In genomic region chr13:25281937-25282332, GRCh38 we compare ENCODE assay signal across 12 cellular contexts. TPM values are rescaled to one million over a fixed set of nuclear protein-coding genes. Genes with fewer than 3 reads are reported as not detected.
DNase-seq lines count a peak whose midpoint lies in the region; ATAC-seq and TF ChIP-seq lines count a peak whose summit lies in the region.
"Had no signal": no experiment of that assay in that cellular context is flagged by ENCODE, and none has a peak within 500 bp of the region (broad histone marks: within the 10 kb centered on the region; RNA-seq: fewer than 3 reads in every experiment).

No MANE protein-coding gene starts in this region.

- peaks cover 4% of the 10 kb centered on the region for H3K36me3 Mint-ChIP-seq in activated naive CD4-positive, alpha-beta T cell treated with anti-CD3 and anti-CD28 coated beads for 36 hours (ENCODE audit: low read depth)
- peaks cover 20% of the 10 kb centered on the region for H3K36me3 Mint-ChIP-seq in activated B cell treated with CpG ODN at 0.5 μM for 24 hours (ENCODE audit: low read depth)
- H3K36me3 Mint-ChIP-seq in chondrocyte (ENCODE audit: low read depth) = peaks cover 2% of the 10 kb centered on the region

- CTCF ChIA-PET in activated naive CD4-positive, alpha-beta T cell treated with anti-CD3 and anti-CD28 coated beads for 36 hours (lab: Charles Lee) = interaction anchor here (1.1 kb wide), 1 partner anchor 21 kb away, joined by 3 read pairs; no protein-coding TSS in a partner anchor
- CTCF ChIA-PET in activated B cell treated with CpG ODN at 0.5 μM for 24 hours (lab: Charles Lee) = no interaction called here

- peak; percentile 37 for ATAC-seq in HG02678 (IDR thresholded peaks at IDR 0.05; ENCODE audit: unreplicated experiment)
- peak; percentile 4 for ATAC-seq in activated B cell treated with CpG ODN at 0.5 μM for 24 hours (ENCODE audit: low read depth)
- peak; percentile 65 for ATAC-seq in stimulated activated naive CD8-positive, alpha-beta T cell treated with anti-CD3 and anti-CD28 coated beads, Interleukin-15, Interleukin-2, amounts not matched to agents 100 U/mL and 50 U/mL, for 24 hours

- TF ChIP-seq CTCF in activated B cell treated with CpG ODN at 0.5 μM for 24 hours (IDR thresholded peaks at IDR 0.05) (no peak), chondrocyte (IDR thresholded peaks at IDR 0.05) (no peak)

- peak overlapping the region; percentile 78 for H3K27ac Mint-ChIP-seq in activated naive CD4-positive, alpha-beta T cell treated with anti-CD3 and anti-CD28 coated beads for 36 hours
- H3K27ac Mint-ChIP-seq in activated B cell treated with CpG ODN at 0.5 μM for 24 hours (peak overlapping the region; percentile 37), chondrocyte (ENCODE audit: unreplicated experiment) (no peak overlapping the region)

- H3K4me1 Mint-ChIP-seq in activated naive CD4-positive, alpha-beta T cell treated with anti-CD3 and anti-CD28 coated beads for 36 hours (ENCODE audit: low read depth) = peaks cover 79% of the 10 kb centered on the region
- H3K4me1 Mint-ChIP-seq in activated B cell treated with CpG ODN at 0.5 μM for 24 hours (peaks cover 72% of the 10 kb centered on the region), chondrocyte (ENCODE audit: low read depth) (peaks cover 36% of the 10 kb centered on the region)

- POLR2A ChIA-PET in activated B cell treated with CpG ODN at 0.5 μM for 24 hours (lab: Charles Lee) = no interaction called here

- DNase-seq in activated naive CD4-positive, alpha-beta T cell treated with anti-CD3 and anti-CD28 coated beads for 36 hours = peak; percentile 51
- DNase-seq in activated naive CD4-positive, alpha-beta T cell (lab: John Stamatoyannopoulos, UW) = no peak
- DNase-seq in activated B cell treated with CpG ODN at 0.5 μM for 24 hours (no peak), chondrocyte (ENCODE audit: low spot score) (no peak), COLO829 (ENCODE audit: low spot score) (no peak), NCI-H187 (lab: John Stamatoyannopoulos, UW) (no peak)
- DNase-seq in stimulated activated naive CD8-positive, alpha-beta T cell treated with anti-CD3 and anti-CD28 coated beads, Interleukin-15, Interleukin-2, amounts not matched to agents 100 U/mL and 50 U/mL, for 24 hours = peak; percentile 43
- DNase-seq: activated CD8-positive, alpha-beta memory T cell treated with anti-CD3 and anti-CD28 coated beads, Interleukin-2, amount 50 U/mL, for 48 hours; kidney glomerular epithelial cell; Peyer's patch; right lobe of liver had no signal

- peak overlapping the region; percentile 34 for H3K4me3 Mint-ChIP-seq in activated naive CD4-positive, alpha-beta T cell treated with anti-CD3 and anti-CD28 coated beads for 36 hours
- peak overlapping the region; percentile 1 for H3K4me3 Mint-ChIP-seq in activated B cell treated with CpG ODN at 0.5 μM for 24 hours
- H3K4me3 Mint-ChIP-seq in chondrocyte (ENCODE audit: unreplicated experiment) = no peak overlapping the region

- intact Hi-C loops in activated naive CD4-positive, alpha-beta T cell treated with anti-CD3 and anti-CD28 coated beads for 36 hours (cut with micrococcal nuclease) = loop anchor here (1.0 to 10.0 kb wide), 7 partner anchors 9 to 1907 kb away; partner anchors contain the start of gene PARP4
- intact Hi-C loops in activated B cell treated with CpG ODN at 0.5 μM for 24 hours (cut with micrococcal nuclease) = no loop called here

- H3K9me3 Mint-ChIP-seq in activated naive CD4-positive, alpha-beta T cell treated with anti-CD3 and anti-CD28 coated beads for 36 hours = no peaks in the 10 kb centered on the region
- no peaks in the 10 kb centered on the region for H3K9me3 Mint-ChIP-seq in activated B cell treated with CpG ODN at 0.5 μM for 24 hours
- no peaks in the 10 kb centered on the region for H3K9me3 Mint-ChIP-seq in chondrocyte (ENCODE audit: low read depth)

- H3K27me3 Mint-ChIP-seq in activated naive CD4-positive, alpha-beta T cell treated with anti-CD3 and anti-CD28 coated beads for 36 hours (ENCODE audit: low read depth) = no peaks in the 10 kb centered on the region
- no peaks in the 10 kb centered on the region for H3K27me3 Mint-ChIP-seq in activated B cell treated with CpG ODN at 0.5 μM for 24 hours
- H3K27me3 Mint-ChIP-seq in chondrocyte (ENCODE audit: low read depth) = no peaks in the 10 kb centered on the region

RNA-seq across cellular contexts. Expression of gene MTMR6, which starts 5.4 kb away (rescaled TPM):
- total RNA-seq in activated naive CD4-positive, alpha-beta T cell treated with anti-CD3 and anti-CD28 coated beads for 36 hours = 1 to 10 TPM; 5.5 to 5.7 TPM
- total RNA-seq in activated B cell treated with CpG ODN at 0.5 μM for 24 hours (18.3 and 19.8 TPM in 2 replicates), chondrocyte (19.8 to 20.8 TPM (median 20.7 TPM) in 3 replicates)

RNA-seq across cellular contexts. Expression of gene NUP58, which starts 19.5 kb away (rescaled TPM):
- total RNA-seq in activated naive CD4-positive, alpha-beta T cell treated with anti-CD3 and anti-CD28 coated beads for 36 hours = 10 to 100 TPM; 91.9 to 93.0 TPM
- total RNA-seq in activated B cell treated with CpG ODN at 0.5 μM for 24 hours (44.8 and 48.4 TPM in 2 replicates), chondrocyte (37.7 to 38.4 TPM (median 38.0 TPM) in 3 replicates)

Comparison
In these comparisons a context has a peak if more than half of its experiments do, and no peak if none do; other contexts are left out.
1. DNase-seq: peak in activated naive CD4-positive, alpha-beta T cell treated with anti-CD3 and anti-CD28 coated beads for 36 hours (single experiment) and stimulated activated naive CD8-positive, alpha-beta T cell treated with anti-CD3 and anti-CD28 coated beads, Interleukin-15, Interleukin-2, amounts not matched to agents 100 U/mL and 50 U/mL, for 24 hours (single experiment); none in activated naive CD4-positive, alpha-beta T cell (0 of 4), activated B cell treated with CpG ODN at 0.5 μM for 24 hours (single experiment), chondrocyte (single experiment), COLO829 (single experiment) and NCI-H187 (0 of 2).
2. ATAC-seq: peak in every context shown above with its lines; median percentile 65 in stimulated activated naive CD8-positive, alpha-beta T cell treated with anti-CD3 and anti-CD28 coated beads, Interleukin-15, Interleukin-2, amounts not matched to agents 100 U/mL and 50 U/mL, for 24 hours; 37 in HG02678; 4 in activated B cell treated with CpG ODN at 0.5 μM for 24 hours.